ENCODE assay signal across 13 cellular contexts in the genomic region with DNA sequence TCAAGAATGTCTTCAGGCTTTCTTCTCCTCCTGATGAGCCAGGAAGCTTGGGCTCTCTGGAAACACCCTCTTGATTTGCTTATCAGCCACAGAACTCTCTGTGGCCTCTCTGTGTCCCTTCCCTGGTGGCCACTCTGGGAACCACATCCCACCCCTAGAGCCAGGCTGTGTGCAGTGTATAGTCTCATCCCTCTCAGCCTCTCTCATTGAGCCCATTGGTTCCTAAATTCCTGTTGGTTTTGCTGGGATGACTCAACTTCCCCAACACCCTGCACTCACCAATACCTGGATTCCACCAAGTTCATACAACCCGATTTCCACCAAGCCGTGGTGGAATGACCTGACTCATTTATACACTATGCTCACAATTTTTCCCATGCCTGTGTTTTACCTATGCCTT. TPM values are rescaled to one million over a fixed set of nuclear protein-coding genes. Genes with fewer than 3 reads are reported as not detected.
A peak's percentile ranks its signal among the peaks of the same experiment; 100 is the strongest.
DNase-seq lines count a peak whose midpoint lies in the region; ATAC-seq and TF ChIP-seq lines count a peak whose summit lies in the region.
"Had no signal": no experiment of that assay in that cellular context is flagged by ENCODE, and none has a peak within 500 bp of the region (broad histone marks: within the 10 kb centered on the region; RNA-seq: fewer than 3 reads in every experiment).

No MANE protein-coding gene starts in this region.

- H3K36me3 Mint-ChIP-seq in endothelial cell (ENCODE audit: low read depth, unreplicated experiment) = no peaks in the 10 kb centered on the region

- no peaks in the 10 kb centered on the region for H3K9me3 Mint-ChIP-seq in endothelial cell (ENCODE audit: unreplicated experiment)

- no peak overlapping the region for H3K4me3 ChIP-seq in smooth muscle cell
- H3K4me3 ChIP-seq: heart left ventricle, transverse colon had no signal

- H3K27me3 ChIP-seq in smooth muscle cell (ENCODE audit: low read depth) = no peaks in the 10 kb centered on the region
- H3K27me3 ChIP-seq: heart left ventricle, transverse colon had no signal

- ATAC-seq in GM18502 (IDR thresholded peaks at IDR 0.05; ENCODE audit: poor library complexity, unreplicated experiment) = no peak
- ATAC-seq: heart left ventricle had no signal

- 85% methylated on average over 2 of the region's 2 CpGs for WGBS in smooth muscle cell (ENCODE audit: low lambda C conversion rate)

- no peak overlapping the region for H3K9ac ChIP-seq in smooth muscle cell (ENCODE audit: low read depth)

- H3K4me2 ChIP-seq in smooth muscle cell = no peak overlapping the region

- H3K36me3 ChIP-seq in smooth muscle cell (ENCODE audit: low read depth) = no peaks in the 10 kb centered on the region
- H3K36me3 ChIP-seq: heart left ventricle, transverse colon had no signal

- DNase-seq in DMS 273 (lab: John Stamatoyannopoulos, UW; ENCODE audit: unreplicated experiment) (peak; percentile 4), DMS 273 treated with DMSO at 0.1 percent for 48 hours (lab: John Stamatoyannopoulos, UW) (no peak), NCI-H226 (peak; percentile 46), endothelial cell (ENCODE audit: low spot score) (no peak), smooth muscle cell (lab: John Stamatoyannopoulos, UW; ENCODE audit: unreplicated experiment) (no peak), hepatic stellate cell (ENCODE audit: low spot score) (no peak), HT-29 (ENCODE audit: low spot score) (no peak)
- DNase-seq: amniotic stem cell, heart left ventricle, NCI-H187, Right ventricle myocardium superior, transverse colon had no signal

- H3K27ac Mint-ChIP-seq in endothelial cell (ENCODE audit: unreplicated experiment) = no peak overlapping the region

- no peaks in the 10 kb centered on the region for H3K4me1 ChIP-seq in smooth muscle cell (ENCODE audit: low read depth)

- H3K4me1 Mint-ChIP-seq in endothelial cell (ENCODE audit: unreplicated experiment) = peaks cover 11% of the 10 kb centered on the region

- no peaks in the 10 kb centered on the region for H3F3A ChIP-seq in smooth muscle cell (ENCODE audit: low read depth)

- peak; percentile 47 for TF ChIP-seq CTCF in endothelial cell (IDR thresholded peaks at IDR 0.05; ENCODE audit: unreplicated experiment)
- TF ChIP-seq CTCF in smooth muscle cell (IDR thresholded peaks at IDR 0.05; ENCODE audit: borderline replicate concordance, insufficient read depth, poor library complexity, severe bottlenecking) = peak; percentile 14

- H3K79me2 ChIP-seq in smooth muscle cell (ENCODE audit: low read depth) = no peaks in the 10 kb centered on the region

- H3K27me3 Mint-ChIP-seq in endothelial cell (ENCODE audit: unreplicated experiment) = peaks cover 2% of the 10 kb centered on the region

- H3K27ac ChIP-seq in smooth muscle cell (ENCODE audit: low read depth) = no peak overlapping the region

- H2AFZ ChIP-seq in smooth muscle cell (ENCODE audit: low read depth) = no peak overlapping the region

- H4K20me1 ChIP-seq in smooth muscle cell (ENCODE audit: low read depth) = no peaks in the 10 kb centered on the region

- H3K4me3 Mint-ChIP-seq in endothelial cell (ENCODE audit: unreplicated experiment) = no peak overlapping the region

- H3K9me3 ChIP-seq in smooth muscle cell (replicated peaks; ENCODE audit: low read depth) = no peaks in the 10 kb centered on the region
- H3K9me3 ChIP-seq: heart left ventricle, transverse colon had no signal

RNA-seq across cellular contexts. Expression of a gene that starts 5.2 kb away (rescaled TPM):
- total RNA-seq in endothelial cell (ENCODE audit: unreplicated experiment) = 8.7 TPM
- 4.1 and 4.4 TPM in 2 replicates for total RNA-seq in smooth muscle cell
- 2.5 and 2.9 TPM in 2 replicates for polyA plus RNA-seq in smooth muscle cell
- total RNA-seq in HT-29 (2014; rRNA removed; shearing (Covaris generic)) = 0.21 and 1.3 TPM in 2 replicates

Comparison
In these comparisons a context has a peak if more than half of its experiments do, and no peak if none do; other contexts are left out.
1. DNase-seq: peak in DMS 273 (single experiment) and NCI-H226 (single experiment); none in DMS 273 treated with DMSO at 0.1 percent for 48 hours (single experiment), endothelial cell (single experiment), smooth muscle cell (single experiment), hepatic stellate cell (single experiment) and HT-29 (single experiment).